In genomic region chr1:25567710-25568089, GRCh38 we compare ENCODE assay signal across 9 cellular contexts. TPM values are rescaled to one million over a fixed set of nuclear protein-coding genes. Genes with fewer than 3 reads are reported as not detected.
DNase-seq lines count a peak whose midpoint lies in the region; ATAC-seq and TF ChIP-seq lines count a peak whose summit lies in the region.
"Had no signal": no experiment of that assay in that cellular context is flagged by ENCODE, and none has a peak within 500 bp of the region (broad histone marks: within the 10 kb centered on the region; RNA-seq: fewer than 3 reads in every experiment).

No MANE protein-coding gene starts in this region.

- peak overlapping the region; percentile 68 for H3K27ac ChIP-seq in lower lobe of right lung
- peak overlapping the region; percentile 88 to 90 for H3K27ac ChIP-seq in tibial artery

- H3K27me3 ChIP-seq in lower lobe of right lung (ENCODE audit: low read depth) (no peaks in the 10 kb centered on the region), tibial artery (no peaks in the 10 kb centered on the region)

- no peak for DNase-seq in activated CD4-positive, alpha-beta T cell treated with anti-CD3 and anti-CD28 coated beads for 36 hours
- DNase-seq in activated CD4-positive, alpha-beta T cell treated with anti-CD3 and anti-CD28 coated beads, Interleukin-2, amount 10 ng/mL, durations not matched to agents 7 days and 5 days, result no peak
- DNase-seq in MCF 10A (ENCODE audit: unreplicated experiment) (peak; percentile 47), lower lobe of right lung (no peak), tibial artery (no peak), NCI-H1436 (lab: John Stamatoyannopoulos, UW) (no peak)
- DNase-seq in activated CD4-positive, alpha-beta T cell treated with anti-CD3 and anti-CD28 coated beads, Interleukin-2, amount 50 U/mL, for 1 hour, result no peak
- DNase-seq: activated CD4-positive, alpha-beta T cell treated with anti-CD3 and anti-CD28 coated beads for 4 hours had no signal

- H3K36me3 Mint-ChIP-seq in activated CD4-positive, alpha-beta T cell treated with anti-CD3 and anti-CD28 coated beads for 36 hours (ENCODE audit: low read depth), result peaks cover 6% of the 10 kb centered on the region
- H3K36me3 Mint-ChIP-seq in activated CD4-positive, alpha-beta T cell treated with anti-CD3 and anti-CD28 coated beads, Interleukin-2, amount 10 ng/mL, durations not matched to agents 7 days and 5 days (ENCODE audit: low read depth), result peaks cover 42% of the 10 kb centered on the region
- H3K36me3 Mint-ChIP-seq in MCF 10A (ENCODE audit: insufficient read depth, unreplicated experiment), result peaks cover 12% of the 10 kb centered on the region

- no TSS peak for BruUV-seq in MCF 10A (replicated peaks; lab: Mats Ljungman, UMichigan)

- TF ChIP-seq CTCF in MCF 10A (IDR thresholded peaks at IDR 0.05; ENCODE audit: unreplicated experiment) (no peak), lower lobe of right lung (IDR thresholded peaks at IDR 0.05) (no peak), tibial artery (IDR thresholded peaks at IDR 0.05) (no peak)

- CTCF ChIA-PET in activated CD4-positive, alpha-beta T cell treated with anti-CD3 and anti-CD28 coated beads for 36 hours (lab: Charles Lee), result interaction anchor here (0.8 to 1.6 kb wide), 5 partner anchors 18 to 420 kb away, joined by 3 to 9 read pairs (median 4); no protein-coding TSS in a partner anchor
- CTCF ChIA-PET in activated CD4-positive, alpha-beta T cell treated with anti-CD3 and anti-CD28 coated beads, Interleukin-2, amount 10 ng/mL, durations not matched to agents 7 days and 5 days (lab: Charles Lee), result interaction anchor here (0.9 to 3.9 kb wide), 3 partner anchors 11 to 48 kb away, joined by 3 to 18 read pairs (median 3); no protein-coding TSS in a partner anchor
- CTCF ChIA-PET in MCF 10A (lab: Yijun Ruan, JAX), result interaction anchor here (0.6 to 2.7 kb wide), 5 partner anchors 17 to 228 kb away, joined by 3 to 8 read pairs (median 5); no protein-coding TSS in a partner anchor

- H3K4me1 ChIP-seq in lower lobe of right lung (peaks cover 38% of the 10 kb centered on the region), tibial artery (peaks cover 5 to 55% (median 34%) of the 10 kb centered on the region in 4 donors)

- H3K9me3 ChIP-seq in lower lobe of right lung (no peaks in the 10 kb centered on the region), tibial artery (no peaks in the 10 kb centered on the region)

- POLR2A ChIA-PET in activated CD4-positive, alpha-beta T cell treated with anti-CD3 and anti-CD28 coated beads for 36 hours (lab: Charles Lee), result interaction anchor here (1.2 kb wide), 1 partner anchor 12 kb away, joined by 3 read pairs; no protein-coding TSS in a partner anchor
- POLR2A ChIA-PET in activated CD4-positive, alpha-beta T cell treated with anti-CD3 and anti-CD28 coated beads, Interleukin-2, amount 10 ng/mL, durations not matched to agents 7 days and 5 days (lab: Charles Lee), result no interaction called here
- POLR2A ChIA-PET in MCF 10A (lab: Yijun Ruan, JAX), result interaction anchor here (0.7 to 0.9 kb wide), 2 partner anchors 252 to 320 kb away, joined by 3 read pairs; partner anchors contain the start of genes MTFR1L and RSRP1

- H3K4me3 Mint-ChIP-seq in activated CD4-positive, alpha-beta T cell treated with anti-CD3 and anti-CD28 coated beads for 36 hours, result no peak overlapping the region
- no peak overlapping the region for H3K4me3 Mint-ChIP-seq in activated CD4-positive, alpha-beta T cell treated with anti-CD3 and anti-CD28 coated beads, Interleukin-2, amount 10 ng/mL, durations not matched to agents 7 days and 5 days
- H3K4me3 Mint-ChIP-seq in MCF 10A (ENCODE audit: unreplicated experiment), result no peak overlapping the region

- no peak overlapping the region for H3K4me3 ChIP-seq in lower lobe of right lung
- H3K4me3 ChIP-seq in tibial artery, result no peak overlapping the region

- no peak for ATAC-seq in activated CD4-positive, alpha-beta T cell treated with anti-CD3 and anti-CD28 coated beads for 36 hours
- ATAC-seq in lower lobe of right lung (no peak), GM21529 (IDR thresholded peaks at IDR 0.05; ENCODE audit: unreplicated experiment) (no peak)

- peaks cover 30% of the 10 kb centered on the region for H3K36me3 ChIP-seq in lower lobe of right lung
- peaks cover 5 to 31% (median 24%) of the 10 kb centered on the region in 3 donors for H3K36me3 ChIP-seq in tibial artery

- no peaks in the 10 kb centered on the region for H3K27me3 Mint-ChIP-seq in activated CD4-positive, alpha-beta T cell treated with anti-CD3 and anti-CD28 coated beads for 36 hours
- no peaks in the 10 kb centered on the region for H3K27me3 Mint-ChIP-seq in activated CD4-positive, alpha-beta T cell treated with anti-CD3 and anti-CD28 coated beads, Interleukin-2, amount 10 ng/mL, durations not matched to agents 7 days and 5 days
- H3K27me3 Mint-ChIP-seq in MCF 10A (ENCODE audit: insufficient read depth, unreplicated experiment), result no peaks in the 10 kb centered on the region

- intact Hi-C loops in activated CD4-positive, alpha-beta T cell treated with anti-CD3 and anti-CD28 coated beads for 36 hours (cut with DNase I, micrococcal nuclease), result no loop called here
- intact Hi-C loops in MCF 10A (cut with micrococcal nuclease), result no loop called here
- intact Hi-C loops in lower lobe of right lung (cut with DNase I), result no loop called here
- intact Hi-C loops in tibial artery (cut with DNase I; ENCODE audit: low total_unique reads), result no loop called here

- H3K9me3 Mint-ChIP-seq in activated CD4-positive, alpha-beta T cell treated with anti-CD3 and anti-CD28 coated beads for 36 hours (ENCODE audit: low read depth), result no peaks in the 10 kb centered on the region
- no peaks in the 10 kb centered on the region for H3K9me3 Mint-ChIP-seq in activated CD4-positive, alpha-beta T cell treated with anti-CD3 and anti-CD28 coated beads, Interleukin-2, amount 10 ng/mL, durations not matched to agents 7 days and 5 days
- H3K9me3 Mint-ChIP-seq in MCF 10A (ENCODE audit: unreplicated experiment), result no peaks in the 10 kb centered on the region

- H3K27ac Mint-ChIP-seq in activated CD4-positive, alpha-beta T cell treated with anti-CD3 and anti-CD28 coated beads for 36 hours, result peak overlapping the region; percentile 23
- H3K27ac Mint-ChIP-seq in activated CD4-positive, alpha-beta T cell treated with anti-CD3 and anti-CD28 coated beads, Interleukin-2, amount 10 ng/mL, durations not matched to agents 7 days and 5 days, result no peak overlapping the region
- H3K27ac Mint-ChIP-seq in MCF 10A (ENCODE audit: low read depth, unreplicated experiment), result peak overlapping the region; percentile 49

- peaks cover 82% of the 10 kb centered on the region for H3K4me1 Mint-ChIP-seq in activated CD4-positive, alpha-beta T cell treated with anti-CD3 and anti-CD28 coated beads for 36 hours
- peaks cover 57% of the 10 kb centered on the region for H3K4me1 Mint-ChIP-seq in activated CD4-positive, alpha-beta T cell treated with anti-CD3 and anti-CD28 coated beads, Interleukin-2, amount 10 ng/mL, durations not matched to agents 7 days and 5 days
- H3K4me1 Mint-ChIP-seq in MCF 10A (ENCODE audit: insufficient read depth, unreplicated experiment), result peaks cover 21% of the 10 kb centered on the region

RNA-seq across cellular contexts. Expression of gene LDLRAP1, which starts 24.3 kb away (rescaled TPM):
- total RNA-seq in activated CD4-positive, alpha-beta T cell treated with anti-CD3 and anti-CD28 coated beads for 36 hours, result 10 to 100 TPM; 13.0 to 14.6 TPM
- total RNA-seq in activated CD4-positive, alpha-beta T cell treated with anti-CD3 and anti-CD28 coated beads, Interleukin-2, amount 10 ng/mL, durations not matched to agents 7 days and 5 days, result 10 to 100 TPM; 64.4 to 65.3 TPM
- total RNA-seq in MCF 10A (2022) (10.3 and 14.0 TPM in 2 replicates), lower lobe of right lung (30.3 TPM)

RNA-seq across cellular contexts. Expression of gene MAN1C1, which starts 48.9 kb away (rescaled TPM):
- total RNA-seq in activated CD4-positive, alpha-beta T cell treated with anti-CD3 and anti-CD28 coated beads for 36 hours, result 10 to 100 TPM in 1 of 2 experiments, 1 to 10 TPM in 1; 10.0 to 10.1 TPM
- total RNA-seq in activated CD4-positive, alpha-beta T cell treated with anti-CD3 and anti-CD28 coated beads, Interleukin-2, amount 10 ng/mL, durations not matched to agents 7 days and 5 days, result 10 to 100 TPM; 28.9 to 31.1 TPM
- total RNA-seq in MCF 10A (2022) (not detected in 2 replicates), lower lobe of right lung (20.4 TPM)

Comparison
In these comparisons a context has a peak if more than half of its experiments do, and no peak if none do; other contexts are left out.
1. RNA of gene MAN1C1, which starts 48.9 kb away (total RNA-seq): 28.9 to 31.1 TPM in activated CD4-positive, alpha-beta T cell treated with anti-CD3 and anti-CD28 coated beads, Interleukin-2, amount 10 ng/mL, durations not matched to agents 7 days and 5 days, 20.4 TPM in lower lobe of right lung (single experiment) and 10.0 to 10.1 TPM in activated CD4-positive, alpha-beta T cell treated with anti-CD3 and anti-CD28 coated beads for 36 hours; not detected in MCF 10A; every median in the first group is over 10 times any median in the second.